22 cellular contexts compared by ENCODE assay signal in genomic region chr3:68025189-68025588, GRCh38.
"Had no signal": no experiment of that assay in that cellular context is flagged by ENCODE, and none has a peak within 500 bp of the region (broad histone marks: within the 10 kb centered on the region; RNA-seq: fewer than 3 reads in every experiment).

No MANE protein-coding gene starts in this region.

- DNase-seq: activated CD4-positive, alpha-beta memory T cell treated with anti-CD3 and anti-CD28 coated beads for 36 hours; activated CD4-positive, alpha-beta T cell treated with anti-CD3 and anti-CD28 coated beads for 36 hours; activated CD4-positive, alpha-beta T cell treated with anti-CD3 and anti-CD28 coated beads, Interleukin-2, amount 10 ng/mL, durations not matched to agents 24 days and 14 days; activated CD4-positive, CD25-positive, alpha-beta regulatory T cell; activated CD4-positive, CD25-positive, alpha-beta regulatory T cell treated with anti-CD3 and anti-CD28 coated beads, Interleukin-2, amount 50 U/mL, for 72 hours; activated CD8-positive, alpha-beta memory T cell treated with anti-CD3 and anti-CD28 coated beads for 24 hours; activated effector memory CD4-positive, alpha-beta T cell treated with Interleukin-2 at 50 U/mL for 16 hours; activated gamma-delta T cell treated with Interleukin-2 at 50 U/mL for 16 hours; activated naive CD4-positive, alpha-beta T cell treated with anti-CD3 and anti-CD28 coated beads, Interleukin-2, amount 50 U/mL, for 16 hours; activated naive CD4-positive, alpha-beta T cell treated with Interleukin-2 at 50 U/mL for 16 hours; activated T-cell treated with anti-CD3 and anti-CD28 coated beads, Interleukin-2, amount 50 U/mL, for 4 hours; amniotic stem cell; anterior cingulate cortex; brain microvascular endothelial cell; cortex of kidney; dermis blood vessel endothelial cell; effector CD4-positive, alpha-beta T cell; esophagus squamous epithelium; foreskin melanocyte had no signal

- H3K4me3 Mint-ChIP-seq: activated CD4-positive, alpha-beta memory T cell treated with anti-CD3 and anti-CD28 coated beads for 36 hours; activated CD4-positive, alpha-beta T cell treated with anti-CD3 and anti-CD28 coated beads for 36 hours; activated CD4-positive, alpha-beta T cell treated with anti-CD3 and anti-CD28 coated beads, Interleukin-2, amount 10 ng/mL, durations not matched to agents 24 days and 14 days; activated naive CD8-positive, alpha-beta T cell; activated T-cell treated with anti-CD3 and anti-CD28 coated beads, Interleukin-2, amount 50 U/mL, for 4 hours; activated T-helper 17 cell treated with anti-CD3 and anti-CD28 coated beads, Interleukin-2, amount 50 U/mL, for 72 hours had no signal

- H3K9me3 ChIP-seq: esophagus squamous epithelium, gastroesophageal sphincter had no signal

- H3K27me3 ChIP-seq: brain microvascular endothelial cell, esophagus squamous epithelium, gastroesophageal sphincter had no signal

- H3K36me3 Mint-ChIP-seq: activated CD4-positive, alpha-beta memory T cell treated with anti-CD3 and anti-CD28 coated beads for 36 hours; activated naive CD8-positive, alpha-beta T cell had no signal

- H3K4me3 ChIP-seq: esophagus squamous epithelium, gastroesophageal sphincter had no signal

- H3K4me1 Mint-ChIP-seq: activated T-helper 17 cell treated with anti-CD3 and anti-CD28 coated beads, Interleukin-2, amount 50 U/mL, for 72 hours had no signal

- H3K4me1 ChIP-seq: esophagus squamous epithelium, gastroesophageal sphincter had no signal

- H3K27me3 Mint-ChIP-seq: activated CD4-positive, alpha-beta memory T cell treated with anti-CD3 and anti-CD28 coated beads for 36 hours; activated CD4-positive, alpha-beta T cell treated with anti-CD3 and anti-CD28 coated beads for 36 hours; activated CD4-positive, alpha-beta T cell treated with anti-CD3 and anti-CD28 coated beads, Interleukin-2, amount 10 ng/mL, durations not matched to agents 24 days and 14 days; activated naive CD8-positive, alpha-beta T cell; activated T-helper 17 cell treated with anti-CD3 and anti-CD28 coated beads, Interleukin-2, amount 50 U/mL, for 72 hours had no signal

- ATAC-seq: activated CD4-positive, alpha-beta T cell treated with anti-CD3 and anti-CD28 coated beads for 36 hours; activated T-cell treated with anti-CD3 and anti-CD28 coated beads, Interleukin-2, amount 50 U/mL, for 4 hours; activated T-helper 17 cell treated with anti-CD3 and anti-CD28 coated beads, Interleukin-2, amount 50 U/mL, for 72 hours; gastroesophageal sphincter had no signal

- H3K36me3 ChIP-seq: brain microvascular endothelial cell, esophagus squamous epithelium, gastroesophageal sphincter had no signal

- H3K27ac Mint-ChIP-seq: activated CD4-positive, alpha-beta memory T cell treated with anti-CD3 and anti-CD28 coated beads for 36 hours; activated CD4-positive, alpha-beta T cell treated with anti-CD3 and anti-CD28 coated beads for 36 hours; activated CD4-positive, alpha-beta T cell treated with anti-CD3 and anti-CD28 coated beads, Interleukin-2, amount 10 ng/mL, durations not matched to agents 24 days and 14 days; activated naive CD8-positive, alpha-beta T cell; activated T-helper 17 cell treated with anti-CD3 and anti-CD28 coated beads, Interleukin-2, amount 50 U/mL, for 72 hours had no signal

- H3K9me3 Mint-ChIP-seq: activated CD4-positive, alpha-beta memory T cell treated with anti-CD3 and anti-CD28 coated beads for 36 hours; activated T-cell treated with anti-CD3 and anti-CD28 coated beads, Interleukin-2, amount 50 U/mL, for 4 hours; activated T-helper 17 cell treated with anti-CD3 and anti-CD28 coated beads, Interleukin-2, amount 50 U/mL, for 72 hours had no signal
